Comparison of ENCODE assay signal across 20 cellular contexts in the genomic region with DNA sequence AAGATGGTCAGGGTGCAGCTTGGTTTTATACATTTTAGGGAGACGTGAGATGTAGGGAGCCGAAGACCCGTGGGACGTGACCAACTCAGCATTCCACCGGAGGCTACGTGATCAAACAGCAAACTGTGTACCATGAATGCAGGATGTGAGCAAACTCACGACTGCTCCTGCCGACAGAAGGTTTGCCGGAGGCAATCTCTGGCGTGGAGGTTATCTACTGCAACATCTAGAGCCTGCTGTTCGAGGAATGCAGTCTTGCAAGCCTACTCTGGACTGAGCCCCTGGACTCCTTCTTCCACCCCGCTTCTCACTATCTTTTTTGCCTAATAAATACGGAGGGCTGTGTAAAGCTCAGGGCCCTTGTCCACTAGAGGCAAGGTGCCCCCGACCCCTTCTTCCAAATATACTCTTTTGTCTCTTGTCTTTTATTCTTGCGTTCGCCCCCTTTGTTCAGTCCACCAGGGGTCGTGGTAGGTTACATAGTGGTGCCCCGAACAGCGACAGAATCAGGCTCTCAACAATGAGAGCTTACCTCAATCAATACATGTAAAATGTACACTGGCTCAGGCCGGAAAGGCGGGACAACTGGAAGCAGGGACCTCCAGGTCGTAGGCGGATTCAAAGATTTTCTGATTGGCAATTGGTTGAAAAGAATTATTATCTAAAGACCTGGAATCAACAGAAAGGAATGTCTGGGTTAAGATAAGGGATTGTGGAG. TPM values are rescaled to one million over a fixed set of nuclear protein-coding genes. Genes with fewer than 3 reads are reported as not detected.
A peak's percentile ranks its signal among the peaks of the same experiment; 100 is the strongest.
DNase-seq lines count a peak whose midpoint lies in the region; ATAC-seq and TF ChIP-seq lines count a peak whose summit lies in the region.
"Had no signal": no experiment of that assay in that cellular context is flagged by ENCODE, and none has a peak within 500 bp of the region (broad histone marks: within the 10 kb centered on the region; RNA-seq: fewer than 3 reads in every experiment).

No MANE protein-coding gene starts in this region.

- ATAC-seq in GM18870 (IDR thresholded peaks at IDR 0.05; ENCODE audit: unreplicated experiment) (no peak), HG03097 (IDR thresholded peaks at IDR 0.05; ENCODE audit: low FRiP score, unreplicated experiment) (no peak)
- ATAC-seq: psoas muscle had no signal

- H3K36me3 Mint-ChIP-seq in osteocyte (ENCODE audit: unreplicated experiment): no peaks in the 10 kb centered on the region

- DNase-seq in EH (ENCODE audit: low read depth) (peak; percentile 88), epithelial cell of esophagus (ENCODE audit: low read depth) (peak; percentile 61), posterior vena cava (ENCODE audit: low spot score) (peak; percentile 43), MV-4-11 (lab: John Stamatoyannopoulos, UW) (no peak), osteocyte (ENCODE audit: extremely low spot score, unreplicated experiment) (no peak)
- DNase-seq: activated CD4-positive, alpha-beta T cell treated with anti-CD3 and anti-CD28 coated beads, Interleukin-2, amount 50 U/mL, for 48 hours; activated T-cell treated with anti-CD3 and anti-CD28 coated beads, Interleukin-2, amount 50 U/mL, for 48 hours; effector CD8-positive, alpha-beta T cell; Karpas-422; left ventricle myocardium inferior; NCI-H1694 treated with DMSO at 0.1 percent for 48 hours; NCI-H446 treated with DMSO at 0.1 percent for 48 hours; psoas muscle; stimulated activated naive CD4-positive, alpha-beta T cell treated with Interleukin-2 at 50 U/mL for 16 hours; upper lobe of left lung had no signal

- H2AFZ ChIP-seq in OCI-LY1 (ENCODE audit: low read length): no peak overlapping the region

- H3K4me1 Mint-ChIP-seq in osteocyte (ENCODE audit: unreplicated experiment): no peaks in the 10 kb centered on the region

- no peak overlapping the region for H3K4me2 ChIP-seq in OCI-LY1 (ENCODE audit: low read length)

- H3K79me2 ChIP-seq in OCI-LY1 (ENCODE audit: insufficient read depth, low read length): no peaks in the 10 kb centered on the region

- intact Hi-C loops in posterior vena cava (cut with DNase I): no loop called here

- H3K27me3 ChIP-seq in OCI-LY1 (ENCODE audit: insufficient read depth, low read length): no peaks in the 10 kb centered on the region
- H3K27me3 ChIP-seq: cardiac muscle cell, upper lobe of left lung had no signal

- no peak overlapping the region for H3K4me3 Mint-ChIP-seq in osteocyte (ENCODE audit: unreplicated experiment)

- no peaks in the 10 kb centered on the region for H3F3A ChIP-seq in OCI-LY1 (ENCODE audit: insufficient read depth, low read length)

- no peaks in the 10 kb centered on the region for H3K4me1 ChIP-seq in OCI-LY1 (ENCODE audit: insufficient read depth, low read length, severe bottlenecking)
- H3K4me1 ChIP-seq: left ventricle myocardium inferior, psoas muscle, upper lobe of left lung had no signal

- peaks cover 12% of the 10 kb centered on the region for H3K27me3 Mint-ChIP-seq in osteocyte (ENCODE audit: unreplicated experiment)

- no peaks in the 10 kb centered on the region for H3K9me3 ChIP-seq in OCI-LY1 (ENCODE audit: low read length)
- H3K9me3 ChIP-seq: left ventricle myocardium inferior, psoas muscle, upper lobe of left lung had no signal

- no peaks in the 10 kb centered on the region for H3K9me2 ChIP-seq in OCI-LY1 (ENCODE audit: low read depth, low read length)

- no peaks in the 10 kb centered on the region for H4K20me1 ChIP-seq in OCI-LY1 (ENCODE audit: insufficient read depth, low read length)

- H3K36me3 ChIP-seq in OCI-LY1 (ENCODE audit: insufficient read depth, low read length): no peaks in the 10 kb centered on the region
- H3K36me3 ChIP-seq: cardiac muscle cell, left ventricle myocardium inferior, upper lobe of left lung had no signal

- H3K9me3 Mint-ChIP-seq in osteocyte (ENCODE audit: unreplicated experiment): no peaks in the 10 kb centered on the region

- no peak overlapping the region for H3K9ac ChIP-seq in OCI-LY1 (ENCODE audit: low read length)

- H3K4me3 ChIP-seq in OCI-LY1 (ENCODE audit: low read depth, low read length, poor library complexity, severe bottlenecking) (no peak overlapping the region), epithelial cell of esophagus (ENCODE audit: low read length) (no peak overlapping the region)
- H3K4me3 ChIP-seq: cardiac muscle cell, left ventricle myocardium inferior, psoas muscle, upper lobe of left lung had no signal

- no peak overlapping the region for H3K27ac Mint-ChIP-seq in osteocyte (ENCODE audit: unreplicated experiment)

- TF ChIP-seq CTCF in OCI-LY1 (IDR thresholded peaks at IDR 0.05; ENCODE audit: low read length) (peak; percentile 31; the same call in 1 of the 2 replicates), epithelial cell of esophagus (IDR thresholded peaks at IDR 0.05; ENCODE audit: insufficient read depth, low read depth, low read length, missing control alignments) (no peak), osteocyte (IDR thresholded peaks at IDR 0.05) (no peak)

- H3K27ac ChIP-seq in OCI-LY1 (ENCODE audit: low read depth, low read length, poor library complexity, severe bottlenecking): no peak overlapping the region
- H3K27ac ChIP-seq: C4-2B, cardiac muscle cell, left ventricle myocardium inferior, psoas muscle, upper lobe of left lung had no signal

RNA-seq across cellular contexts. Expression of a gene that starts 8.9 kb away (rescaled TPM):
- not detected for total RNA-seq in posterior vena cava
- not detected in 2 replicates for total RNA-seq in osteocyte
- total RNA-seq: cardiac muscle cell, left ventricle myocardium inferior, psoas muscle, upper lobe of left lung had no signal

RNA-seq across cellular contexts. Expression of a gene that starts 23.8 kb away (rescaled TPM):
- total RNA-seq in posterior vena cava (not detected), osteocyte (not detected in 2 replicates)
- total RNA-seq: cardiac muscle cell, left ventricle myocardium inferior, psoas muscle, upper lobe of left lung had no signal

RNA-seq across cellular contexts. Expression of a gene that starts 34.1 kb away (rescaled TPM):
- total RNA-seq in posterior vena cava (10 to 100 TPM; 42.4 to 44.6 TPM), osteocyte (64.4 and 74.6 TPM in 2 replicates)

Comparison
In these comparisons a context has a peak if more than half of its experiments do, and no peak if none do; other contexts are left out.
1. DNase-seq: peak in EH (single experiment), epithelial cell of esophagus (single experiment) and posterior vena cava (single experiment); none in MV-4-11 (single experiment) and osteocyte (single experiment).